20 cellular contexts compared by ENCODE assay signal in the genomic region with DNA sequence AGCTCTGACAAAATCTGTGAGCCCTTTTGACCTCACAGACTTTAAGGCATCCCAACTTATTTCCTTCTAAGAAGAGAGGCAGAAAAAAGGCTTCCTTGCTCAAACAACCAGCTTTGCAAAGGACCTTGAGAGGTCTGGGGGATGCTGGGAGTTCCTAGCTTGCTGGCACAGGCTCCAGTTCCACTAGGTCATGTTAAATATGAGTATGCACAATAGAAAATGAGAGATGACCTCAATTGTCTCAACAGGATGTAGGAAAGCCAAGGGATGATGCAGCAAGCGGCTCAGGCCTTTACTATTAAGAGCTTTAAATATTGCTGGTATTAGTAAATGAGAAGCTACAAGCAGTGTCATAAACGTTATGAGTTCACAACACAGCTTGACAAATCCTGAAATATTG. TPM values are rescaled to one million over a fixed set of nuclear protein-coding genes. Genes with fewer than 3 reads are reported as not detected.
DNase-seq lines count a peak whose midpoint lies in the region; ATAC-seq and TF ChIP-seq lines count a peak whose summit lies in the region.
"Had no signal": no experiment of that assay in that cellular context is flagged by ENCODE, and none has a peak within 500 bp of the region (broad histone marks: within the 10 kb centered on the region; RNA-seq: fewer than 3 reads in every experiment).

No MANE protein-coding gene starts in this region.

- no peak for ATAC-seq in left lung
- ATAC-seq: PC-3 had no signal

- H3K4me1 ChIP-seq in adrenal gland (replicated peaks in 1 of 2) (no peaks in the 10 kb centered on the region), left lung (no peaks in the 10 kb centered on the region)
- H3K4me1 ChIP-seq: BE2C had no signal

- intact Hi-C loops in adrenal gland (cut with DNase I) = loop anchor here in 1 of 2 donors (10.0 kb wide), 1 partner anchor 963 kb away; no protein-coding TSS in a partner anchor
- intact Hi-C loops in left lung (cut with DNase I) = no loop called here

- 46 to 61% (median 54%) methylated on average over 2 of the region's 2 CpGs for WGBS in adrenal gland, 4 donors

- H3K36me3 ChIP-seq in adrenal gland (replicated peaks in 1 of 2) (no peaks in the 10 kb centered on the region), left lung (no peaks in the 10 kb centered on the region)
- H3K36me3 ChIP-seq: BE2C, MG63 had no signal

- H3K4me3 ChIP-seq in adrenal gland (no peak overlapping the region), fibroblast of mammary gland (ENCODE audit: control insufficient read depth, low read depth, low read length) (no peak overlapping the region), left lung (no peak overlapping the region)
- H3K4me3 ChIP-seq: MG63, SK-N-MC had no signal

- no peak for TF ChIP-seq POLR2A in adrenal gland (IDR thresholded peaks at IDR 0.05)

- H3K27ac ChIP-seq in adrenal gland (no peak overlapping the region), substantia nigra (ENCODE audit: low read depth, low read length, poor library complexity, severe bottlenecking) (no peak overlapping the region), left lung (no peak overlapping the region)
- H3K27ac ChIP-seq: RWPE1, SK-N-MC had no signal

- DNase-seq in HT1080 (ENCODE audit: low read depth) = peak; percentile 40
- peak in 4 of 7 donors; percentile 19 to 53 (median 46) for DNase-seq in adrenal gland
- DNase-seq in fibroblast of mammary gland (ENCODE audit: low read depth) = peak; percentile 39
- peak; percentile 17 for DNase-seq in pulmonary artery endothelial cell (ENCODE audit: low read depth, low spot score)
- DNase-seq in substantia nigra (lab: John Stamatoyannopoulos, UW) = no peak
- no peak for DNase-seq in left lung
- DNase-seq in DMS 273 treated with DMSO at 0.1 percent for 48 hours (lab: John Stamatoyannopoulos, UW) = no peak
- DNase-seq: BE2C, DMS79 treated with DMSO at 0.1 percent for 48 hours, Kasumi-1, MG63, NCI-H1417, NCI-H187, NCI-H2107, NCI-H446 treated with DMSO at 0.1 percent for 48 hours, NCI-H526 treated with DMSO at 0.1 percent for 48 hours, PC-3, SHP77 treated with DMSO at 0.1 percent for 48 hours had no signal

- no peaks in the 10 kb centered on the region for H3K9me3 ChIP-seq in adrenal gland (replicated peaks in 1 of 3)
- H3K9me3 ChIP-seq in left lung = no peaks in the 10 kb centered on the region
- H3K9me3 ChIP-seq: BE2C, MG63 had no signal

- H3K27me3 ChIP-seq in adrenal gland (no peaks in the 10 kb centered on the region), left lung (no peaks in the 10 kb centered on the region)
- H3K27me3 ChIP-seq: BE2C had no signal

- TF ChIP-seq CTCF in adrenal gland (IDR thresholded peaks at IDR 0.05) (no peak), fibroblast of mammary gland (conservative IDR thresholded peaks at IDR 0.05; ENCODE audit: control insufficient read depth, insufficient read depth, low read depth, low read length) (no peak), left lung (IDR thresholded peaks at IDR 0.05) (no peak)

RNA-seq across cellular contexts. Expression of a gene that starts 13.3 kb away (rescaled TPM):
- 5.8 and 6.7 TPM in 2 replicates for total RNA-seq in HT1080 (2014; rRNA removed; shearing (Covaris generic))
- polyA plus RNA-seq in HT1080 (2015; cell fraction: cytosol; rRNA removed) = 7.7 and 19.5 TPM in 2 replicates
- 26.2 and 35.2 TPM in 2 replicates for polyA plus RNA-seq in HT1080 (2015; cell fraction: nucleus; rRNA removed)
- total RNA-seq in adrenal gland = 10 to 100 TPM; 16.5 to 37.1 (median 27.3) TPM
- polyA plus RNA-seq in adrenal gland = 10 to 100 TPM in 2 of 3 donors, 1 to 10 TPM in 1; 8.0 to 16.8 (median 14.0) TPM
- total RNA-seq in pulmonary artery endothelial cell = 3.3 and 4.1 TPM in 2 replicates
- total RNA-seq in left lung = 10 to 100 TPM in 1 of 2 donors, 1 to 10 TPM in 1; 9.2 to 15.1 TPM

Comparison
In these comparisons a context has a peak if more than half of its experiments do, and no peak if none do; other contexts are left out.
1. DNase-seq: peak in HT1080 (single experiment), adrenal gland (4 of 7), fibroblast of mammary gland (single experiment) and pulmonary artery endothelial cell (single experiment); none in substantia nigra (0 of 49), left lung (0 of 2) and DMS 273 treated with DMSO at 0.1 percent for 48 hours (single experiment).